Comparison of ENCODE assay signal across 24 cellular contexts in genomic region chr18:37409870-37410269, GRCh38.
DNase-seq lines count a peak whose midpoint lies in the region; ATAC-seq, FAIRE-seq and TF ChIP-seq lines count a peak whose summit lies in the region.
"Had no signal": no experiment of that assay in that cellular context is flagged by ENCODE, and none has a peak within 500 bp of the region (broad histone marks: within the 10 kb centered on the region; RNA-seq: fewer than 3 reads in every experiment).

No MANE protein-coding gene starts in this region.

- TF ChIP-seq POLR2A in heart left ventricle (IDR thresholded peaks at IDR 0.05) = no peak

- H3K4me1 ChIP-seq in heart left ventricle = peaks cover 0 to 8% (median 0%) of the 10 kb centered on the region in 12 donors
- H3K4me1 ChIP-seq: BE2C had no signal

- no peaks in the 10 kb centered on the region for H3K36me3 ChIP-seq in heart left ventricle
- H3K36me3 ChIP-seq: BE2C had no signal

- H3K4me3 ChIP-seq in heart left ventricle = no peak overlapping the region
- H3K4me3 ChIP-seq: dorsolateral prefrontal cortex had no signal

- H3K9me3 ChIP-seq in heart left ventricle = no peaks in the 10 kb centered on the region
- H3K9me3 ChIP-seq: BE2C had no signal

- peak; percentile 3 for DNase-seq in NCI-H2196 (lab: John Stamatoyannopoulos, UW; ENCODE audit: unreplicated experiment)
- no peak for DNase-seq in NCI-H2196 treated with DMSO at 0.1 percent for 48 hours (lab: John Stamatoyannopoulos, UW; ENCODE audit: unreplicated experiment)
- DNase-seq in NCI-H748 treated with DMSO at 0.1 percent for 48 hours (lab: John Stamatoyannopoulos, UW) = peak; percentile 21
- peak in 2 of 5 donors; percentile 21 to 50 for DNase-seq in heart left ventricle
- DNase-seq in renal cortical epithelial cell (ENCODE audit: low read depth) = peak; percentile 17
- no peak for DNase-seq in cerebellar nuclear complex (lab: John Stamatoyannopoulos, UW)
- no peak for DNase-seq in urothelium cell line (ENCODE audit: low spot score)
- DNase-seq: 8988T; activated CD4-positive, alpha-beta memory T cell treated with anti-CD3 and anti-CD28 coated beads, Interleukin-2, amount 10 ng/mL, durations not matched to agents 7 days and 5 days; activated CD4-positive, CD25-positive, alpha-beta regulatory T cell; activated gamma-delta T cell; activated T-cell treated with anti-CD3 and anti-CD28 coated beads for 4 hours; BE2C; EL; NCI-H1436; NCI-H226; NK-92 treated with Interleukin-12 subunit alpha and Interleukin-12 subunit beta, amount 100 ng/mL, for 24 hours had no signal

- TF ChIP-seq CTCF in heart left ventricle (IDR thresholded peaks at IDR 0.05) = no peak

- FAIRE-seq in urothelium cell line (lab: Jason Lieb, UNC) = no peak
- FAIRE-seq: D721Med, frontal cortex, RCC 7860 had no signal

- H3K27me3 ChIP-seq in heart left ventricle = no peaks in the 10 kb centered on the region
- H3K27me3 ChIP-seq: BE2C, dorsolateral prefrontal cortex had no signal

- H3K27ac ChIP-seq in heart left ventricle = no peak overlapping the region
- H3K27ac ChIP-seq: epithelial cell of prostate had no signal

- ATAC-seq in heart left ventricle = peak in 3 of 4 donors; percentile 50 to 70 (median 52)
- no peak for ATAC-seq in GM18520 (IDR thresholded peaks at IDR 0.05; ENCODE audit: unreplicated experiment)
- ATAC-seq: SK-N-SH treated with all-trans-retinoic acid at 6 μM for 48 hours had no signal

- WGBS in heart left ventricle, 4 donors = 44 to 79% (median 54%) methylated on average over 8 of the region's 8 CpGs

- intact Hi-C loops in heart left ventricle (cut with DNase I) = no loop called here

Comparison
In these comparisons a context has a peak if more than half of its experiments do, and no peak if none do; other contexts are left out.
1. DNase-seq: peak in NCI-H2196 (single experiment), NCI-H748 treated with DMSO at 0.1 percent for 48 hours (single experiment) and renal cortical epithelial cell (single experiment); none in NCI-H2196 treated with DMSO at 0.1 percent for 48 hours (single experiment), cerebellar nuclear complex (0 of 2) and urothelium cell line (single experiment).